9 cellular contexts compared by ENCODE assay signal in genomic region chr16:4800290-4801041, GRCh38. TPM values are rescaled to one million over a fixed set of nuclear protein-coding genes. Genes with fewer than 3 reads are reported as not detected.
DNase-seq lines count a peak whose midpoint lies in the region; ATAC-seq lines count a peak whose summit lies in the region.
"Had no signal": no experiment of that assay in that cellular context is flagged by ENCODE, and none has a peak within 500 bp of the region (broad histone marks: within the 10 kb centered on the region; RNA-seq: fewer than 3 reads in every experiment).

No MANE protein-coding gene starts in this region.

- peak overlapping the region; percentile 29; the same call in 1 of the 2 replicates for H3K4me3 ChIP-seq in GM08714 (ENCODE audit: low read length)

- H3K4me1 Mint-ChIP-seq in naive B cell, result peaks cover 15 to 36% (median 21%) of the 10 kb centered on the region in 3 donors

- no peaks in the 10 kb centered on the region for H3K9me3 Mint-ChIP-seq in naive B cell

- peak overlapping the region in 5 of 6 donors; percentile 18 to 94 (median 73) for H3K27ac Mint-ChIP-seq in naive B cell

- no peaks in the 10 kb centered on the region for H3K27me3 Mint-ChIP-seq in naive B cell

- DNase-seq in NCI-H2107 treated with DMSO at 0.1 percent for 48 hours (lab: John Stamatoyannopoulos, UW; ENCODE audit: unreplicated experiment), result peak; percentile 47
- peak; percentile 63 to 72 for DNase-seq in cerebellar nuclear complex (lab: John Stamatoyannopoulos, UW)
- DNase-seq in naive B cell, result no peak
- no peak for DNase-seq in HCEC 1CT
- DNase-seq in activated naive CD4-positive, alpha-beta T cell treated with anti-CD3 and anti-CD28 coated beads, Interleukin-2, amount 50 U/mL, for 16 hours, result no peak

- ATAC-seq in naive B cell (ENCODE audit: low read depth in 2 of 2) (no peak), GM19035 (IDR thresholded peaks at IDR 0.05; ENCODE audit: unreplicated experiment) (no peak), GM19463 (IDR thresholded peaks at IDR 0.05; ENCODE audit: unreplicated experiment) (no peak)
- ATAC-seq: foreskin keratinocyte had no signal

- H3K36me3 Mint-ChIP-seq in naive B cell, result no peaks in the 10 kb centered on the region

- H3K4me3 Mint-ChIP-seq in naive B cell, result peak overlapping the region; percentile 55 to 87 (median 81)

RNA-seq across cellular contexts. Expression of gene ROGDI, which starts 2.0 kb away (rescaled TPM):
- polyA plus RNA-seq in naive B cell (ENCODE audit: low read depth in 6 of 6), result 1 to 10 TPM; 2.7 to 8.0 (median 6.1) TPM

RNA-seq across cellular contexts. Expression of gene SMIM22, which starts 5.3 kb away (rescaled TPM):
- not detected for polyA plus RNA-seq in naive B cell (ENCODE audit: low read depth in 6 of 6)

RNA-seq across cellular contexts. Expression of gene SEPTIN12, which starts 12.3 kb away (rescaled TPM):
- not detected for polyA plus RNA-seq in naive B cell (ENCODE audit: low read depth in 6 of 6)
- polyA plus RNA-seq: foreskin keratinocyte had no signal

RNA-seq across cellular contexts. Expression of gene ZNF500, which starts 33.5 kb away (rescaled TPM):
- 10 to 100 TPM in 4 of 6 donors, 1 to 10 TPM in 1, not detected in 1; 6.7 to 19.9 (median 14.1) TPM for polyA plus RNA-seq in naive B cell (ENCODE audit: low read depth in 6 of 6)

RNA-seq across cellular contexts. Expression of gene GLYR1, which starts 46.6 kb away (rescaled TPM):
- 10 to 100 TPM; 27.8 to 49.6 (median 37.3) TPM for polyA plus RNA-seq in naive B cell (ENCODE audit: low read depth in 6 of 6)

Comparison
In these comparisons a context has a peak if more than half of its experiments do, and no peak if none do; other contexts are left out.
1. DNase-seq: peak in NCI-H2107 treated with DMSO at 0.1 percent for 48 hours (single experiment) and cerebellar nuclear complex (2 of 2); none in naive B cell (single experiment), HCEC 1CT (single experiment) and activated naive CD4-positive, alpha-beta T cell treated with anti-CD3 and anti-CD28 coated beads, Interleukin-2, amount 50 U/mL, for 16 hours (single experiment).